16 cellular contexts compared by ENCODE assay signal in genomic region chr3:16329036-16329791, GRCh38.
A peak's percentile ranks its signal among the peaks of the same experiment; 100 is the strongest.
DNase-seq lines count a peak whose midpoint lies in the region; ATAC-seq, FAIRE-seq and TF ChIP-seq lines count a peak whose summit lies in the region.
"Had no signal": no experiment of that assay in that cellular context is flagged by ENCODE, and none has a peak within 500 bp of the region (broad histone marks: within the 10 kb centered on the region; RNA-seq: fewer than 3 reads in every experiment).

No MANE protein-coding gene starts in this region.

- 82% methylated on average over 15 of the region's 15 CpGs for WGBS in esophagus muscularis mucosa
- 65 to 73% (median 70%) methylated on average over 15 of the region's 15 CpGs for WGBS in ovary, 3 donors

- no peaks in the 10 kb centered on the region for H3K27me3 Mint-ChIP-seq in activated CD4-positive, alpha-beta T cell treated with anti-CD3 and anti-CD28 coated beads, Interleukin-2, amount 10 ng/mL, durations not matched to agents 24 days and 14 days
- H3K27me3 Mint-ChIP-seq in T-cell, result no peaks in the 10 kb centered on the region

- no peak for TF ChIP-seq CTCF in esophagus muscularis mucosa (IDR thresholded peaks at IDR 0.05)
- TF ChIP-seq CTCF in ovary (IDR thresholded peaks at IDR 0.05), result no peak

- peaks cover 65% of the 10 kb centered on the region for H3K36me3 Mint-ChIP-seq in activated CD4-positive, alpha-beta T cell treated with anti-CD3 and anti-CD28 coated beads, Interleukin-2, amount 10 ng/mL, durations not matched to agents 24 days and 14 days (ENCODE audit: low read depth)
- H3K36me3 Mint-ChIP-seq in T-cell, result peaks cover 77% of the 10 kb centered on the region

- POLR2A ChIA-PET in T-cell (lab: Charles Lee), result no interaction called here

- no peaks in the 10 kb centered on the region for H3K27me3 ChIP-seq in esophagus muscularis mucosa
- no peaks in the 10 kb centered on the region for H3K27me3 ChIP-seq in ovary
- H3K27me3 ChIP-seq: heart right ventricle had no signal

- no peak for TF ChIP-seq EP300 in esophagus muscularis mucosa (IDR thresholded peaks at IDR 0.05)
- no peak for TF ChIP-seq EP300 in ovary (IDR thresholded peaks at IDR 0.05)

- intact Hi-C loops in activated CD4-positive, alpha-beta T cell treated with anti-CD3 and anti-CD28 coated beads, Interleukin-2, amount 10 ng/mL, durations not matched to agents 24 days and 14 days (cut with micrococcal nuclease), result no loop called here
- intact Hi-C loops in esophagus muscularis mucosa (cut with DNase I) (no loop called here), ovary (cut with DNase I) (no loop called here)

- H3K4me3 Mint-ChIP-seq in activated CD4-positive, alpha-beta T cell treated with anti-CD3 and anti-CD28 coated beads, Interleukin-2, amount 10 ng/mL, durations not matched to agents 24 days and 14 days, result no peak overlapping the region
- H3K4me3 Mint-ChIP-seq in T-cell, result no peak overlapping the region

- peaks cover 8% of the 10 kb centered on the region for H3K4me1 Mint-ChIP-seq in activated CD4-positive, alpha-beta T cell treated with anti-CD3 and anti-CD28 coated beads, Interleukin-2, amount 10 ng/mL, durations not matched to agents 24 days and 14 days
- peaks cover 17 to 37% (median 35%) of the 10 kb centered on the region in 3 donors for H3K4me1 Mint-ChIP-seq in T-cell

- peak overlapping the region; percentile 27 to 75 (median 72) for H3K27ac ChIP-seq in esophagus muscularis mucosa (replicated peaks in 1 of 4)
- peak overlapping the region in 1 of 2 donors; percentile 36 for H3K27ac ChIP-seq in ovary
- H3K27ac ChIP-seq: heart right ventricle had no signal

- peaks cover 0 to 34% (median 12%) of the 10 kb centered on the region in 4 donors for H3K36me3 ChIP-seq in esophagus muscularis mucosa
- H3K36me3 ChIP-seq in ovary, result no peaks in the 10 kb centered on the region

- peak overlapping the region; percentile 3 for H3K27ac Mint-ChIP-seq in activated CD4-positive, alpha-beta T cell treated with anti-CD3 and anti-CD28 coated beads, Interleukin-2, amount 10 ng/mL, durations not matched to agents 24 days and 14 days
- H3K27ac Mint-ChIP-seq in T-cell, result peak overlapping the region; percentile 22 to 72

- peaks cover 14% of the 10 kb centered on the region for H3K9me3 Mint-ChIP-seq in activated CD4-positive, alpha-beta T cell treated with anti-CD3 and anti-CD28 coated beads, Interleukin-2, amount 10 ng/mL, durations not matched to agents 24 days and 14 days
- peaks cover 4 to 17% (median 11%) of the 10 kb centered on the region in 3 donors for H3K9me3 Mint-ChIP-seq in T-cell

- CTCF ChIA-PET in T-cell (lab: Charles Lee), result no interaction called here

- H3K9me3 ChIP-seq in esophagus muscularis mucosa (peaks cover 0 to 4% (median 0%) of the 10 kb centered on the region in 4 donors), ovary (no peaks in the 10 kb centered on the region)

- no peak for FAIRE-seq in RCC 7860 (lab: Jason Lieb, UNC)
- FAIRE-seq: G401.6 had no signal

- no peak for ATAC-seq in T-cell (replicated peaks in 1 of 4)
- no peak for ATAC-seq in HG02870 (IDR thresholded peaks at IDR 0.05; ENCODE audit: unreplicated experiment)
- ATAC-seq: heart right ventricle had no signal

- H3K4me1 ChIP-seq in esophagus muscularis mucosa (peaks cover 6 to 71% (median 46%) of the 10 kb centered on the region in 4 donors), ovary (ENCODE audit: insufficient read depth) (peaks cover 1% of the 10 kb centered on the region)

- no peak overlapping the region for H3K4me3 ChIP-seq in esophagus muscularis mucosa
- H3K4me3 ChIP-seq in ovary, result no peak overlapping the region
- H3K4me3 ChIP-seq: heart right ventricle had no signal

- TF ChIP-seq POLR2A in esophagus muscularis mucosa (IDR thresholded peaks at IDR 0.05; ENCODE audit: low read depth), result no peak
- no peak for TF ChIP-seq POLR2A in ovary (IDR thresholded peaks at IDR 0.05)

- no peak for DNase-seq in activated CD4-positive, alpha-beta T cell treated with anti-CD3 and anti-CD28 coated beads, Interleukin-2, amount 10 ng/mL, durations not matched to agents 24 days and 14 days
- no peak for DNase-seq in activated CD4-positive, alpha-beta T cell treated with anti-CD3 and anti-CD28 coated beads for 4 hours
- DNase-seq in T-cell, result no peak
- no peak for DNase-seq in esophagus muscularis mucosa (ENCODE audit: extremely low spot score)
- peak; percentile 61 to 77 (median 73) for DNase-seq in ovary
- no peak for DNase-seq in iPS-NIHi11 (ENCODE audit: low spot score)
- DNase-seq in RCC 7860 (ENCODE audit: low spot score), result no peak
- DNase-seq: activated CD4-positive, alpha-beta T cell treated with anti-CD3 and anti-CD28 coated beads, Interleukin-2, amount 50 U/mL, for 4 hours; activated gamma-delta T cell treated with Interleukin-2 at 50 U/mL for 16 hours; heart right ventricle; kidney glomerular epithelial cell; NK-92 treated with Interleukin-12 subunit alpha and Interleukin-12 subunit beta, amount 100 ng/mL, for 24 hours; SHP77 treated with DMSO at 0.1 percent for 48 hours; T-helper 9 cell had no signal

Comparison
In these comparisons a context has a peak if more than half of its experiments do, and no peak if none do; other contexts are left out.
1. DNase-seq: peak in ovary (5 of 5); none in activated CD4-positive, alpha-beta T cell treated with anti-CD3 and anti-CD28 coated beads, Interleukin-2, amount 10 ng/mL, durations not matched to agents 24 days and 14 days (single experiment), activated CD4-positive, alpha-beta T cell treated with anti-CD3 and anti-CD28 coated beads for 4 hours (0 of 2), T-cell (0 of 34), esophagus muscularis mucosa (single experiment), iPS-NIHi11 (single experiment) and RCC 7860 (single experiment).